1 cellular context compared by ENCODE assay signal in genomic region chr6:11042750-11043551, GRCh38.
TF ChIP-seq lines count a peak whose summit lies in the region.

No MANE protein-coding gene starts in this region.

TF ChIP-seq in HEK293, 187 proteins besides CTCF, POLR2A, EP300 and RAD21 (continued from another document):
- TF ChIP-seq ZBTB11 (tag by site-specific recombination; conservative IDR thresholded peaks at IDR 0.05; ENCODE audit: low read depth) (peak; percentile 77), ZNF544 (tag by site-specific recombination; IDR thresholded peaks at IDR 0.05) (peak; percentile 85), ZNF132 (tag by site-specific recombination; IDR thresholded peaks at IDR 0.05; ENCODE audit: borderline replicate concordance) (no peak), PRDM1 (tag by site-specific recombination; IDR thresholded peaks at IDR 0.05) (peak; percentile 20; the same call in 1 of the 2 replicates), PRDM10 (tag by site-specific recombination; IDR thresholded peaks at IDR 0.05) (peak; percentile 95), ZNF302 (tag by site-specific recombination; IDR thresholded peaks at IDR 0.05; ENCODE audit: low read depth) (peak; percentile 77), ZNF426 (tag by site-specific recombination; IDR thresholded peaks at IDR 0.05) (no peak), ZNF169 (tag by site-specific recombination; IDR thresholded peaks at IDR 0.05) (no peak), ZNF19 (tag by site-specific recombination; IDR thresholded peaks at IDR 0.05; ENCODE audit: low read depth) (no peak), ZNF623 (tag by site-specific recombination; IDR thresholded peaks at IDR 0.05) (peak; percentile 32; the same call in 1 of the 2 replicates), ZNF785 (tag by site-specific recombination; IDR thresholded peaks at IDR 0.05) (0 out of 2 replicates have a peak, but pooled peaks have one; percentile 59), ZFP37 (tag by site-specific recombination; IDR thresholded peaks at IDR 0.05) (peak; percentile 92; the same call in 1 of the 2 replicates), ZNF112 (tag by site-specific recombination; IDR thresholded peaks at IDR 0.05) (peak; percentile 88; the same call in 1 of the 2 replicates), ZNF416 (tag by site-specific recombination; IDR thresholded peaks at IDR 0.05) (peak; percentile 91), ZNF692 (tag by site-specific recombination; IDR thresholded peaks at IDR 0.05) (peak; percentile 56; the same call in 1 of the 2 replicates), ZNF704 (tag by site-specific recombination; IDR thresholded peaks at IDR 0.05) (no peak), ZNF140 (tag by site-specific recombination; IDR thresholded peaks at IDR 0.05) (no peak), ZNF248 (tag by site-specific recombination; IDR thresholded peaks at IDR 0.05) (no peak), KLF9 (tag by site-specific recombination; IDR thresholded peaks at IDR 0.05; ENCODE audit: low read depth) (no peak), ZNF777 (tag by site-specific recombination; IDR thresholded peaks at IDR 0.05; ENCODE audit: borderline replicate concordance) (peak; percentile 84; the same call in 1 of the 2 replicates)
TF ChIP-seq in HEK293: peak in this region for 49.
